17 cellular contexts compared by ENCODE assay signal in genomic region chr13:113791226-113791625, GRCh38. TPM values are rescaled to one million over a fixed set of nuclear protein-coding genes. Genes with fewer than 3 reads are reported as not detected.
"Had no signal": no experiment of that assay in that cellular context is flagged by ENCODE, and none has a peak within 500 bp of the region (broad histone marks: within the 10 kb centered on the region; RNA-seq: fewer than 3 reads in every experiment).

No MANE protein-coding gene starts in this region.

- H3K9me3 ChIP-seq: gastrocnemius medialis, right atrium auricular region, testis, tibial nerve had no signal

- ATAC-seq: esophagus mucosa; gastrocnemius medialis; naive thymus-derived CD4-positive, alpha-beta T cell; stimulated activated naive B cell treated with anti-CD40 and anti-IgM and Interleukin-4, amounts not matched to agents 10 μg/mL and 1 μg/mL and 100 μg/mL, for 72 hours; stimulated activated naive CD8-positive, alpha-beta T cell treated with anti-CD3 and anti-CD28 coated beads, Interleukin-15, amount 100 ng/mL, for 72 hours had no signal

- DNase-seq: central memory CD4-positive, alpha-beta T cell; effector CD4-positive, alpha-beta T cell; gastrocnemius medialis; glutamatergic neuron; immature natural killer cell; mammary epithelial cell; naive thymus-derived CD4-positive, alpha-beta T cell; nephron progenitor cell; small intestine; stimulated activated CD4-positive, alpha-beta T cell treated with anti-CD3 and anti-CD28 coated beads, Interleukin-4, amount 100 ng/mL, for 1 hour; stimulated activated naive B cell treated with anti-CD40 and anti-IgM and Interleukin-4, amounts not matched to agents 10 μg/mL and 1 μg/mL and 100 μg/mL, for 72 hours; stimulated activated naive CD8-positive, alpha-beta T cell treated with anti-CD3 and anti-CD28 coated beads, Interleukin-15, amount 100 ng/mL, for 72 hours; testis had no signal

- H3K4me1 ChIP-seq: gastrocnemius medialis, right atrium auricular region, testis, tibial nerve had no signal

- H3K27me3 ChIP-seq: right atrium auricular region, testis, tibial nerve had no signal

- H3K4me3 ChIP-seq: coronary artery, gastrocnemius medialis, right atrium auricular region, testis, tibial nerve had no signal

- H3K36me3 ChIP-seq: gastrocnemius medialis, right atrium auricular region, tibial nerve had no signal

- H3K27ac ChIP-seq: coronary artery, gastrocnemius medialis, right atrium auricular region, testis, tibial nerve had no signal

RNA-seq across cellular contexts. Expression of gene TMEM255B, which starts 32.2 kb away (rescaled TPM):
- polyA plus RNA-seq: immature natural killer cell had no signal
